18 cellular contexts compared by ENCODE assay signal in the genomic region with DNA sequence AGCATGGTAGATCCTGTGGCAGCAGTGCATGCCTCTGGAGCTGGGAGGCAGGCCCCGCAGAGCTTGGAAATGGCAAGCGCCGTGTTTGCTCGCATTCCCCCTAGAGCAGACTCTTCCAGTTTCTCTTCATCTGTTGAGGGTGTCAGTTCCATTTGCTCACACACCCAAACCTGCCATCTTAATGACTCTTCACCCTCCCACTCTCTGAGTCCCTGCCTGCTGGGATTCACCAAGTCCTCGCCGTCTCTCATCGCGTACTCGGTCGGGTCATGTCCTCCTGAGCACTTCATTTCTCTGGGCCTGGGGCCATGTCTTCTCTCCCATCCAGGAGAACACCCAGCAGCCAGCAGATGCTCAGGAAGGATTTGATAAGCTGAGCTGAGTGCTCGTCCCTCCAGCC. TPM values are rescaled to one million over a fixed set of nuclear protein-coding genes. Genes with fewer than 3 reads are reported as not detected.
DNase-seq lines count a peak whose midpoint lies in the region; TF ChIP-seq lines count a peak whose summit lies in the region.
"Had no signal": no experiment of that assay in that cellular context is flagged by ENCODE, and none has a peak within 500 bp of the region (broad histone marks: within the 10 kb centered on the region; RNA-seq: fewer than 3 reads in every experiment).

No MANE protein-coding gene starts in this region.

- H3K27me3 Mint-ChIP-seq in mesothelial cell of epicardium (ENCODE audit: low read depth): no peaks in the 10 kb centered on the region
- H3K27me3 Mint-ChIP-seq: CD4-positive, alpha-beta memory T cell had no signal

- H3K4me1 Mint-ChIP-seq in mesothelial cell of epicardium: no peaks in the 10 kb centered on the region
- H3K4me1 Mint-ChIP-seq: GM23338 had no signal

- DNase-seq in activated effector memory CD4-positive, alpha-beta T cell treated with anti-CD3 and anti-CD28 coated beads, Interleukin-2, amount 50 U/mL, for 16 hours: peak; percentile 52
- DNase-seq in activated effector memory CD4-positive, alpha-beta T cell treated with Interleukin-2 at 50 U/mL for 16 hours: no peak
- DNase-seq in mesenteric fat pad (ENCODE audit: low spot score): peak; percentile 39
- peak; percentile 34 for DNase-seq in ureter (ENCODE audit: low spot score)
- DNase-seq in activated CD4-positive, alpha-beta T cell treated with anti-CD3 and anti-CD28 coated beads for 4 hours: no peak
- no peak for DNase-seq in mesothelial cell of epicardium (ENCODE audit: low spot score in 2 of 2, unreplicated experiment in 2 of 2)
- DNase-seq: 8988T; ACHN; AML-193; BE2C; Calu3; CD4-positive, alpha-beta memory T cell; COR-L47; DMS53; DMS79 treated with DMSO at 0.1 percent for 48 hours; GF-D8; HFFc6 had no signal

- no peak for TF ChIP-seq CTCF in mesothelial cell of epicardium (IDR thresholded peaks at IDR 0.05; ENCODE audit: unreplicated experiment)

- no peaks in the 10 kb centered on the region for H3K9me3 Mint-ChIP-seq in mesothelial cell of epicardium
- H3K9me3 Mint-ChIP-seq: CD4-positive, alpha-beta memory T cell; GM23338; HFFc6 had no signal

- H3K4me3 Mint-ChIP-seq in mesothelial cell of epicardium: no peak overlapping the region
- H3K4me3 Mint-ChIP-seq: CD4-positive, alpha-beta memory T cell; GM23338; HFFc6 had no signal

- no peak overlapping the region for H3K27ac Mint-ChIP-seq in mesothelial cell of epicardium
- H3K27ac Mint-ChIP-seq: GM23338, HFFc6 had no signal

- H3K36me3 Mint-ChIP-seq in mesothelial cell of epicardium: peaks cover 10% of the 10 kb centered on the region

RNA-seq across cellular contexts. Expression of a gene that starts 16.9 kb away (rescaled TPM):
- 3.8 TPM for total RNA-seq in mesenteric fat pad
- 11.9 TPM for total RNA-seq in ureter
- total RNA-seq in mesothelial cell of epicardium: 8.4 to 9.5 TPM (median 8.6 TPM) in 3 replicates

RNA-seq across cellular contexts. Expression of a gene that starts 17.0 kb away (rescaled TPM):
- total RNA-seq in mesenteric fat pad: 18.2 TPM
- 14.6 TPM for total RNA-seq in ureter
- total RNA-seq in mesothelial cell of epicardium: 12.6 to 13.2 TPM (median 12.8 TPM) in 3 replicates

RNA-seq across cellular contexts. Expression of a gene that starts 58.9 kb away (rescaled TPM):
- total RNA-seq in mesenteric fat pad (16.2 TPM), ureter (26.8 TPM), mesothelial cell of epicardium (25.0 to 31.7 TPM (median 25.6 TPM) in 3 replicates)

Comparison
In these comparisons a context has a peak if more than half of its experiments do, and no peak if none do; other contexts are left out.
1. DNase-seq: peak in activated effector memory CD4-positive, alpha-beta T cell treated with anti-CD3 and anti-CD28 coated beads, Interleukin-2, amount 50 U/mL, for 16 hours (single experiment), mesenteric fat pad (single experiment) and ureter (single experiment); none in activated effector memory CD4-positive, alpha-beta T cell treated with Interleukin-2 at 50 U/mL for 16 hours (single experiment), activated CD4-positive, alpha-beta T cell treated with anti-CD3 and anti-CD28 coated beads for 4 hours (0 of 2) and mesothelial cell of epicardium (0 of 2).